ENCODE assay signal across 2 cellular contexts in the genomic region with DNA sequence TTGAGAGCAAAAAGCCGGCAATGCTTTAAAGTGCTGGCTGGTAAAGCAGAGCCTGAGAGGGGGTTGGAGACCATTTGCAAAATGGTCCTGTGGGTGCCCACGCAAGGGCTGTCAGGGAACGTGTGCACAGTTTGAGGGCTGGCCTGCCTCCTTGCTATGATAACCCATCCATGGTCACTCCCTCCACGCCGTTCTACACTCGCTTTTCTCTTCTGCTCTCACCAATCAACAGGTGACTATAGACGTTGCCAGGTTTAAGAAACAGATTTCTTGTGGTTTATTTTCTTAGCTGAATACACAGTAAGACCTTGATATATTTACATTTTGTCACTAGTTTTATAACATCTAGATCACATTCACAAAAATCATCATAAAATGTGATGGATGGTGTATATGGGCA.
TF ChIP-seq lines count a peak whose summit lies in the region.

No MANE protein-coding gene starts in this region.

TF ChIP-seq in HEK293, 187 proteins besides CTCF, POLR2A, EP300 and RAD21:
- TF ChIP-seq, protein P1, sequence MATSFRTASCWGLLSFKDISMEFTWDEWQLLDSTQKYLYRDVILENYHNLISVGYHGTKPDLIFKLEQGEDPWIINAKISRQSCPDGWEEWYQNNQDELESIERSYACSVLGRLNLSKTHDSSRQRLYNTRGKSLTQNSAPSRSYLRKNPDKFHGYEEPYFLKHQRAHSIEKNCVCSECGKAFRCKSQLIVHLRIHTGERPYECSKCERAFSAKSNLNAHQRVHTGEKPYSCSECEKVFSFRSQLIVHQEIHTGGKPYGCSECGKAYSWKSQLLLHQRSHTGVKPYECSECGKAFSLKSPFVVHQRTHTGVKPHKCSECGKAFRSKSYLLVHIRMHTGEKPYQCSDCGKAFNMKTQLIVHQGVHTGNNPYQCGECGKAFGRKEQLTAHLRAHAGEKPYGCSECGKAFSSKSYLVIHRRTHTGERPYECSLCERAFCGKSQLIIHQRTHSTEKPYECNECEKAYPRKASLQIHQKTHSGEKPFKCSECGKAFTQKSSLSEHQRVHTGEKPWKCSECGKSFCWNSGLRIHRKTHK (tag by site-specific recombination; IDR thresholded peaks at IDR 0.05), result no peak
- TF ChIP-seq, protein P2, sequence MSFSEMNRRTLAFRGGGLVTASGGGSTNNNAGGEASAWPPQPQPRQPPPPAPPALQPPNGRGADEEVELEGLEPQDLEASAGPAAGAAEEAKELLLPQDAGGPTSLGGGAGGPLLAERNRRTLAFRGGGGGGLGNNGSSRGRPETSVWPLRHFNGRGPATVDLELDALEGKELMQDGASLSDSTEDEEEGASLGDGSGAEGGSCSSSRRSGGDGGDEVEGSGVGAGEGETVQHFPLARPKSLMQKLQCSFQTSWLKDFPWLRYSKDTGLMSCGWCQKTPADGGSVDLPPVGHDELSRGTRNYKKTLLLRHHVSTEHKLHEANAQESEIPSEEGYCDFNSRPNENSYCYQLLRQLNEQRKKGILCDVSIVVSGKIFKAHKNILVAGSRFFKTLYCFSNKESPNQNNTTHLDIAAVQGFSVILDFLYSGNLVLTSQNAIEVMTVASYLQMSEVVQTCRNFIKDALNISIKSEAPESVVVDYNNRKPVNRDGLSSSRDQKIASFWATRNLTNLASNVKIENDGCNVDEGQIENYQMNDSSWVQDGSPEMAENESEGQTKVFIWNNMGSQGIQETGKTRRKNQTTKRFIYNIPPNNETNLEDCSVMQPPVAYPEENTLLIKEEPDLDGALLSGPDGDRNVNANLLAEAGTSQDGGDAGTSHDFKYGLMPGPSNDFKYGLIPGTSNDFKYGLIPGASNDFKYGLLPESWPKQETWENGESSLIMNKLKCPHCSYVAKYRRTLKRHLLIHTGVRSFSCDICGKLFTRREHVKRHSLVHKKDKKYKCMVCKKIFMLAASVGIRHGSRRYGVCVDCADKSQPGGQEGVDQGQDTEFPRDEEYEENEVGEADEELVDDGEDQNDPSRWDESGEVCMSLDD (tag by site-specific recombination; IDR thresholded peaks at IDR 0.05), result no peak
- no peak for TF ChIP-seq TCF7L2 (IDR thresholded peaks at IDR 0.05; ENCODE audit: borderline replicate concordance, low read depth, low read length)
- TF ChIP-seq ZNF248 (tag by site-specific recombination; IDR thresholded peaks at IDR 0.05), result no peak
- no peak for TF ChIP-seq KLF10 (tag by site-specific recombination; IDR thresholded peaks at IDR 0.05)
- TF ChIP-seq ZNF140 (tag by site-specific recombination; IDR thresholded peaks at IDR 0.05), result no peak
- no peak for TF ChIP-seq ZNF324 (tag by site-specific recombination; IDR thresholded peaks at IDR 0.05)
- no peak for TF ChIP-seq HOXA7 (CRISPR knock-in tag; IDR thresholded peaks at IDR 0.05; ENCODE audit: borderline replicate concordance)
- TF ChIP-seq ZNF394 (tag by site-specific recombination; IDR thresholded peaks at IDR 0.05; ENCODE audit: borderline replicate concordance), result no peak
- no peak for TF ChIP-seq ZNF175 (tag by site-specific recombination; IDR thresholded peaks at IDR 0.05)
- peak; percentile 96 for TF ChIP-seq SCRT2 (tag by site-specific recombination; IDR thresholded peaks at IDR 0.05)
- TF ChIP-seq SCRT1 (tag by site-specific recombination; IDR thresholded peaks at IDR 0.05; ENCODE audit: borderline replicate concordance), result peak; percentile 87
- TF ChIP-seq ZNF610 (tag by site-specific recombination; IDR thresholded peaks at IDR 0.05; ENCODE audit: borderline replicate concordance), result no peak
- no peak for TF ChIP-seq ZNF560 (tag by site-specific recombination; IDR thresholded peaks at IDR 0.05; ENCODE audit: borderline replicate concordance)
- TF ChIP-seq ZNF600 (tag by site-specific recombination; IDR thresholded peaks at IDR 0.05), result no peak

TF ChIP-seq in H1, 55 proteins besides CTCF, POLR2A, EP300 and RAD21:
- TF ChIP-seq SUZ12 (IDR thresholded peaks at IDR 0.05; ENCODE audit: low read length), result no peak
- no peak for TF ChIP-seq CEBPB (IDR thresholded peaks at IDR 0.05; ENCODE audit: low read depth, low read length)
